8 cellular contexts compared by ENCODE assay signal in the genomic region with DNA sequence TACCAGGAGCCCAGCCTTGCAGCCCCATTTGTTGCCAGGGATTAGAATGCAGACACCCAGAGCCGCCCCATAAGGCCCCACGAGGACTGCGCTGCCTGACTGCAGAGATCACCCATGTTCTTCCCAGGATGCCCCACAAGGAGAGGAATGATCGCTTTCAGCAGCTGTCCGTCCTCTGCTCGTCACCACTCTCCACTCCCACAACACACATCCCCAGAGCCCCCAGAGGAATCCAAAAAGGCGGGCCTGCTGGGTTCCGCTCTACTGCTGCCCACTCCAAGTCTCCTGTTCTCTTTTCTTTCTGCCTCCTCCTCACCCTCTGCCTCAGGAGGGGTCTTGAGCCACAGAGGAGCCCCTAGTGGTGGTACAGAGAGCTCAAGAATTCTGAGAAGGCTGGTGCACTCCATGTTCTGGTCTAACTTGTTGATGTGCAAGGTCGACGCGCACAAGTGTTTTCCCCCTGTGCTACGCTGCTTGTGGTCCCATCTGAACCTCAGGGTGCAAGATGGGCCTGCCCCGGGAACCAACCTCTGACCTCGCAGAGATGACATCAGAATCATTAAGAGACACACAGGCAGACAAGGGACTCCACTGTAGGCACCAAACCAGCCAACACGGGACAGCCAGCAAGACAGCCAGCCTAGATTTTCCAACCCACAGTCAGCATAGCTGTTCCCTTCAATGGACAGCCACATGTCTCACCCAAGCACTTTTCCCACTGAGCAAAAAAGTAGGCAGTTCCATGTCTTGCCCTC. TPM values are rescaled to one million over a fixed set of nuclear protein-coding genes. Genes with fewer than 3 reads are reported as not detected.
DNase-seq lines count a peak whose midpoint lies in the region; ATAC-seq, FAIRE-seq and TF ChIP-seq lines count a peak whose summit lies in the region.

No MANE protein-coding gene starts in this region.

- TF ChIP-seq CTCF in 22Rv1 (IDR thresholded peaks at IDR 0.05) (peak; percentile 9; the same call in 1 of the 2 replicates), bronchial epithelial cell (IDR thresholded peaks at IDR 0.05; ENCODE audit: insufficient read depth, low read length, severe bottlenecking) (peak; percentile 23)

- DNase-seq in bronchial epithelial cell (ENCODE audit: low read depth) (no peak), memory B cell (ENCODE audit: low spot score in 2 of 2) (no peak), NCI-H187 treated with DMSO at 0.1 percent for 48 hours (lab: John Stamatoyannopoulos, UW) (no peak), kidney glomerular epithelial cell (lab: John Stamatoyannopoulos, UW) (no peak), OCI-M1 (lab: John Stamatoyannopoulos, UW) (no peak), cerebellum (ENCODE audit: low spot score) (no peak)

- H3K9me3 Mint-ChIP-seq in memory B cell, result no peaks in the 10 kb centered on the region

- H3K27ac ChIP-seq in 22Rv1, result peak overlapping the region; percentile 71
- H3K27ac ChIP-seq in HUES48 (ENCODE audit: low read depth, low read length), result peak overlapping the region; percentile 76

- H3K9ac ChIP-seq in HUES48 (ENCODE audit: low read depth, low read length), result no peak overlapping the region

- peaks cover 19% of the 10 kb centered on the region for H3K27me3 Mint-ChIP-seq in memory B cell

- H3K4me3 ChIP-seq in HUES48 (ENCODE audit: low read depth, low read length) (no peak overlapping the region), bronchial epithelial cell (ENCODE audit: low read depth, low read length) (no peak overlapping the region)

- peaks cover 56% of the 10 kb centered on the region for H3K4me1 ChIP-seq in HUES48 (ENCODE audit: control insufficient read depth, insufficient read depth, low read length)

- no peaks in the 10 kb centered on the region for H3K27me3 ChIP-seq in HUES48 (ENCODE audit: control insufficient read depth, insufficient read depth, low read length)
- no peaks in the 10 kb centered on the region for H3K27me3 ChIP-seq in bronchial epithelial cell (ENCODE audit: control insufficient read depth, insufficient read depth, low read length)

- no peaks in the 10 kb centered on the region for H3K36me3 Mint-ChIP-seq in memory B cell

- H3K36me3 ChIP-seq in HUES48 (ENCODE audit: control insufficient read depth, insufficient read depth, low read length) (no peaks in the 10 kb centered on the region), bronchial epithelial cell (ENCODE audit: control insufficient read depth, insufficient read depth, low read length) (peaks cover 1% of the 10 kb centered on the region)

- no peak for FAIRE-seq in bronchial epithelial cell (lab: Jason Lieb, UNC)

- H3K4me1 Mint-ChIP-seq in memory B cell, result peaks cover 12% of the 10 kb centered on the region

- no peak overlapping the region for H3K4me3 Mint-ChIP-seq in memory B cell

- no peak overlapping the region for H3K27ac Mint-ChIP-seq in memory B cell

- no peaks in the 10 kb centered on the region for H3K9me3 ChIP-seq in HUES48 (ENCODE audit: control insufficient read depth, insufficient read depth, low read length)

- peak; percentile 29 for ATAC-seq in memory B cell (ENCODE audit: low read depth)

RNA-seq across cellular contexts. Expression of a gene that starts 30.0 kb away (rescaled TPM):
- 28.0 and 29.5 TPM in 2 replicates for total RNA-seq in bronchial epithelial cell
- total RNA-seq in cerebellum, result 7.9 TPM

RNA-seq across cellular contexts. Expression of a gene that starts 34.6 kb away (rescaled TPM):
- total RNA-seq in bronchial epithelial cell, result 5,132 and 7,160 TPM in 2 replicates
- total RNA-seq in cerebellum, result 1,131 TPM

RNA-seq across cellular contexts. Expression of a gene that starts 41.0 kb away (rescaled TPM):
- total RNA-seq in bronchial epithelial cell (52.4 and 75.8 TPM in 2 replicates), cerebellum (73.6 TPM)

RNA-seq across cellular contexts. Expression of a gene that starts 56.2 kb away (rescaled TPM):
- total RNA-seq in bronchial epithelial cell, result under 0.01 and 383 TPM in 2 replicates
- under 0.01 TPM for total RNA-seq in cerebellum

RNA-seq across cellular contexts. Expression of a gene that starts 57.5 kb away (rescaled TPM):
- total RNA-seq in bronchial epithelial cell, result under 0.01 and 564 TPM in 2 replicates
- under 0.01 TPM for total RNA-seq in cerebellum
